2 cellular contexts compared by ENCODE assay signal in genomic region chrX:23704673-23705206, GRCh38.
TF ChIP-seq lines count a peak whose summit lies in the region.

No MANE protein-coding gene starts in this region.

TF ChIP-seq in HepG2, 621 proteins besides CTCF, POLR2A, EP300 and RAD21:
- TF ChIP-seq ZNF557 (CRISPR knock-in tag; IDR thresholded peaks at IDR 0.05) (no peak), ATF7 (IDR thresholded peaks at IDR 0.05) (0 out of 2 replicates have a peak, but pooled peaks have one; percentile 16), ATF7 (CRISPR knock-in tag; IDR thresholded peaks at IDR 0.05) (no peak)

TF ChIP-seq in endothelial cell of umbilical vein, 7 proteins besides CTCF, POLR2A, EP300 and RAD21:
- TF ChIP-seq MYC (IDR thresholded peaks at IDR 0.05; ENCODE audit: low read depth, low read length) (no peak), POLR2AphosphoS5 (IDR thresholded peaks at IDR 0.05; ENCODE audit: insufficient read depth, low read depth, low read length) (no peak), JUN (IDR thresholded peaks at IDR 0.05; ENCODE audit: borderline replicate concordance, insufficient read depth, insufficient read length, low read depth) (no peak), EZH2 (IDR thresholded peaks at IDR 0.05; ENCODE audit: borderline replicate concordance, low read depth, low read length, severe bottlenecking) (no peak), GATA2 (IDR thresholded peaks at IDR 0.05; ENCODE audit: insufficient read depth, insufficient read length, low read depth, low read length) (no peak), FOS (IDR thresholded peaks at IDR 0.05; ENCODE audit: borderline replicate concordance, insufficient read depth, low read length) (no peak), MAX (IDR thresholded peaks at IDR 0.05; ENCODE audit: insufficient read depth, insufficient read length) (no peak)
